Comparison of ENCODE assay signal across 1 cellular context in genomic region chr20:47233333-47234188, GRCh38.
TF ChIP-seq lines count a peak whose summit lies in the region.

No MANE protein-coding gene starts in this region.

TF ChIP-seq in HepG2, 621 proteins besides CTCF, POLR2A, EP300 and RAD21 (continued from another document and continues in another):
- TF ChIP-seq ZNF574 (CRISPR knock-in tag; IDR thresholded peaks at IDR 0.05) (peak; percentile 82), ZNF484 (CRISPR knock-in tag; IDR thresholded peaks at IDR 0.05; ENCODE audit: borderline replicate concordance, low read depth) (no peak), TSC22D2 (CRISPR knock-in tag; IDR thresholded peaks at IDR 0.05; ENCODE audit: borderline replicate concordance) (peak; percentile 92; the same call in 1 of the 2 replicates), ZBTB39 (CRISPR knock-in tag; IDR thresholded peaks at IDR 0.05) (peak; percentile 81; the same call in 1 of the 2 replicates), SAP130 (CRISPR knock-in tag; IDR thresholded peaks at IDR 0.05; ENCODE audit: low read depth) (peak; percentile 99), SMYD3 (CRISPR knock-in tag; IDR thresholded peaks at IDR 0.05) (no peak), ZFP1 (CRISPR knock-in tag; IDR thresholded peaks at IDR 0.05) (no peak), NONO (IDR thresholded peaks at IDR 0.05) (no peak), NONO (CRISPR knock-in tag; conservative IDR thresholded peaks at IDR 0.05) (peak; percentile 75), ZNF260 (CRISPR knock-in tag; IDR thresholded peaks at IDR 0.05; ENCODE audit: borderline replicate concordance, low read depth) (no peak), ZC3H4 (CRISPR knock-in tag; IDR thresholded peaks at IDR 0.05; ENCODE audit: borderline replicate concordance) (no peak), SRY (CRISPR knock-in tag; IDR thresholded peaks at IDR 0.05) (no peak), AKAP8 (CRISPR knock-in tag; IDR thresholded peaks at IDR 0.05) (no peak), ZNF549 (CRISPR knock-in tag; IDR thresholded peaks at IDR 0.05) (peak; percentile 98), ZNF468 (CRISPR knock-in tag; IDR thresholded peaks at IDR 0.05) (no peak), MAFG (CRISPR knock-in tag; IDR thresholded peaks at IDR 0.05) (no peak), E2F2 (CRISPR knock-in tag; IDR thresholded peaks at IDR 0.05; ENCODE audit: borderline replicate concordance) (no peak), BRD4 (CRISPR knock-in tag; IDR thresholded peaks at IDR 0.05) (no peak), RBAK (CRISPR knock-in tag; IDR thresholded peaks at IDR 0.05) (no peak), ZNF350 (CRISPR knock-in tag; IDR thresholded peaks at IDR 0.05; ENCODE audit: borderline replicate concordance, low read depth) (peak; percentile 60; the same call in 1 of the 2 replicates), KDM1A (CRISPR knock-in tag; IDR thresholded peaks at IDR 0.05) (peak; percentile 83; the same call in 1 of the 2 replicates), HOMEZ (CRISPR knock-in tag; IDR thresholded peaks at IDR 0.05; ENCODE audit: low read depth) (peak; percentile 91; the same call in 1 of the 2 replicates), SETDB1 (CRISPR knock-in tag; IDR thresholded peaks at IDR 0.05; ENCODE audit: borderline replicate concordance) (no peak), HMG20B (CRISPR knock-in tag; conservative IDR thresholded peaks at IDR 0.05) (peak; percentile 87), MAF1 (CRISPR knock-in tag; IDR thresholded peaks at IDR 0.05; ENCODE audit: borderline replicate concordance) (0 out of 2 replicates have a peak, but pooled peaks have one; percentile 73), ZNF674 (CRISPR knock-in tag; IDR thresholded peaks at IDR 0.05; ENCODE audit: low read depth) (no peak), ARID4A (CRISPR knock-in tag; IDR thresholded peaks at IDR 0.05; ENCODE audit: borderline replicate concordance) (peak; percentile 82), ZKSCAN8 (CRISPR knock-in tag; IDR thresholded peaks at IDR 0.05; ENCODE audit: borderline replicate concordance) (peak; percentile 92; the same call in 1 of the 2 replicates), ZNF20 (CRISPR knock-in tag; IDR thresholded peaks at IDR 0.05) (no peak), ZNF784 (CRISPR knock-in tag; IDR thresholded peaks at IDR 0.05; ENCODE audit: borderline replicate concordance) (no peak; the same call in 1 of the 2 replicates), PHF20 (CRISPR knock-in tag; IDR thresholded peaks at IDR 0.05) (no peak; the same call in 1 of the 2 replicates), IRF2 (CRISPR knock-in tag; IDR thresholded peaks at IDR 0.05) (peak; percentile 92), CBX2 (IDR thresholded peaks at IDR 0.05; ENCODE audit: low read depth, low read length) (no peak), CBX2 (CRISPR knock-in tag; IDR thresholded peaks at IDR 0.05; ENCODE audit: low read depth) (no peak), ZNF235 (CRISPR knock-in tag; IDR thresholded peaks at IDR 0.05; ENCODE audit: borderline replicate concordance) (no peak), ZNF788 (CRISPR knock-in tag; IDR thresholded peaks at IDR 0.05; ENCODE audit: borderline replicate concordance) (peak; percentile 89), ZNF430 (CRISPR knock-in tag; IDR thresholded peaks at IDR 0.05) (peak; percentile 87), SSRP1 (CRISPR knock-in tag; IDR thresholded peaks at IDR 0.05) (peak; percentile 68; the same call in 1 of the 2 replicates), CREM (IDR thresholded peaks at IDR 0.05) (peak; percentile 87), CREM (CRISPR knock-in tag; IDR thresholded peaks at IDR 0.05) (no peak), PAX8 (CRISPR knock-in tag; IDR thresholded peaks at IDR 0.05; ENCODE audit: borderline replicate concordance) (no peak), RFX1 (IDR thresholded peaks at IDR 0.05) (no peak), NCOA2 (CRISPR knock-in tag; IDR thresholded peaks at IDR 0.05) (peak; percentile 92)
- TF ChIP-seq, protein P1, sequence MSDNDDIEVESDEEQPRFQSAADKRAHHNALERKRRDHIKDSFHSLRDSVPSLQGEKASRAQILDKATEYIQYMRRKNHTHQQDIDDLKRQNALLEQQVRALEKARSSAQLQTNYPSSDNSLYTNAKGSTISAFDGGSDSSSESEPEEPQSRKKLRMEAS (IDR thresholded peaks at IDR 0.05): peak; percentile 85
- TF ChIP-seq, protein P2, sequence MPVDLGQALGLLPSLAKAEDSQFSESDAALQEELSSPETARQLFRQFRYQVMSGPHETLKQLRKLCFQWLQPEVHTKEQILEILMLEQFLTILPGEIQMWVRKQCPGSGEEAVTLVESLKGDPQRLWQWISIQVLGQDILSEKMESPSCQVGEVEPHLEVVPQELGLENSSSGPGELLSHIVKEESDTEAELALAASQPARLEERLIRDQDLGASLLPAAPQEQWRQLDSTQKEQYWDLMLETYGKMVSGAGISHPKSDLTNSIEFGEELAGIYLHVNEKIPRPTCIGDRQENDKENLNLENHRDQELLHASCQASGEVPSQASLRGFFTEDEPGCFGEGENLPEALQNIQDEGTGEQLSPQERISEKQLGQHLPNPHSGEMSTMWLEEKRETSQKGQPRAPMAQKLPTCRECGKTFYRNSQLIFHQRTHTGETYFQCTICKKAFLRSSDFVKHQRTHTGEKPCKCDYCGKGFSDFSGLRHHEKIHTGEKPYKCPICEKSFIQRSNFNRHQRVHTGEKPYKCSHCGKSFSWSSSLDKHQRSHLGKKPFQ (CRISPR knock-in tag; IDR thresholded peaks at IDR 0.05; ENCODE audit: insufficient replicate concordance): no peak
- TF ChIP-seq, protein P3, sequence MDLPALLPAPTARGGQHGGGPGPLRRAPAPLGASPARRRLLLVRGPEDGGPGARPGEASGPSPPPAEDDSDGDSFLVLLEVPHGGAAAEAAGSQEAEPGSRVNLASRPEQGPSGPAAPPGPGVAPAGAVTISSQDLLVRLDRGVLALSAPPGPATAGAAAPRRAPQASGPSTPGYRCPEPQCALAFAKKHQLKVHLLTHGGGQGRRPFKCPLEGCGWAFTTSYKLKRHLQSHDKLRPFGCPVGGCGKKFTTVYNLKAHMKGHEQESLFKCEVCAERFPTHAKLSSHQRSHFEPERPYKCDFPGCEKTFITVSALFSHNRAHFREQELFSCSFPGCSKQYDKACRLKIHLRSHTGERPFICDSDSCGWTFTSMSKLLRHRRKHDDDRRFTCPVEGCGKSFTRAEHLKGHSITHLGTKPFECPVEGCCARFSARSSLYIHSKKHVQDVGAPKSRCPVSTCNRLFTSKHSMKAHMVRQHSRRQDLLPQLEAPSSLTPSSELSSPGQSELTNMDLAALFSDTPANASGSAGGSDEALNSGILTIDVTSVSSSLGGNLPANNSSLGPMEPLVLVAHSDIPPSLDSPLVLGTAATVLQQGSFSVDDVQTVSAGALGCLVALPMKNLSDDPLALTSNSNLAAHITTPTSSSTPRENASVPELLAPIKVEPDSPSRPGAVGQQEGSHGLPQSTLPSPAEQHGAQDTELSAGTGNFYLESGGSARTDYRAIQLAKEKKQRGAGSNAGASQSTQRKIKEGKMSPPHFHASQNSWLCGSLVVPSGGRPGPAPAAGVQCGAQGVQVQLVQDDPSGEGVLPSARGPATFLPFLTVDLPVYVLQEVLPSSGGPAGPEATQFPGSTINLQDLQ (CRISPR knock-in tag; IDR thresholded peaks at IDR 0.05): 0 out of 2 replicates have a peak, but pooled peaks have one; percentile 0
- TF ChIP-seq, protein P4, sequence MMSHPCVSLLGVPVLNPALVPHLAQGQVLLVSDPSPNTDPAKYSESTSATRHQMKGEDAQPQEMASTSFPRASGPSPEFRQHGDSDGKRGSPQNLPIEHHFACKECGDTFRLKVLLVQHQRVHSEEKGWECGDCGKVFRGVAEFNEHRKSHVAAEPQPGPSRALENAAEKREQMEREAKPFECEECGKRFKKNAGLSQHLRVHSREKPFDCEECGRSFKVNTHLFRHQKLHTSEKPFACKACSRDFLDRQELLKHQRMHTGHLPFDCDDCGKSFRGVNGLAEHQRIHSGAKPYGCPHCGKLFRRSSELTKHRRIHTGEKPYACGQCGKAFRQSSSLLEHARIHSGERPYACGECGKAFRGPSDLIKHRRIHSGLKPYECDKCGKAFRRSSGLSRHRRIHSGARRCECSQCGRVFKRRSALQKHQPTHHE (CRISPR knock-in tag; IDR thresholded peaks at IDR 0.05; ENCODE audit: borderline replicate concordance): no peak
